In the genomic region with DNA sequence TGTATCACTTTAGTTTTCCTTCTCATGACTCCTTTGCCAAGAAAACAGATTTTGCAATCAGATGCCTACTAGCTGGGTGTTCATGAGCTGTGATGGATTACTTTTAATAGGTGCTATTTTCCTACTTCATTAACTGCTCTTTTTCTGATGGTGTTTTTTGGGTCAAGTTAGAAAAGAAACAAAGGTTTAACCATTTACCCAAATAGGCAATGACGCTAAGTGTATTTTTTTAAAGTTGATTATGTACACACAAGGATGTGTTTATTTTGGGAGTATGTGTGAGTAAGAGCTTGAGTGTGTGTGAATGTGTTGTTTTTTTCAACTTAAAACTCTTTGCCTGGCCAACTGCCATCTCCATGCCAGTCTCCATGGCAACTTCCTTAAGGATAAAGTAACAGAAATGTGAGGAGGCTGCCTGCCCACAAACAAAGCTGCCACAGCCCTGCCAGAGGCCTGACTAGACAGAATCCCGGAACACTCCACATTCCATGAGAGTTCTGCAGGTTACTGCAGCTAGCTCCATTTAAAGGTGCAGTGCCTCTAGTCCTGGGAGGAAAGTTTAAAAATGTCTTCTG, we compare ENCODE assay signal across 7 cellular contexts.
DNase-seq lines count a peak whose midpoint lies in the region; ATAC-seq and TF ChIP-seq lines count a peak whose summit lies in the region.

No MANE protein-coding gene starts in this region.

- no peak for ATAC-seq in activated T-helper 17 cell treated with anti-CD3 and anti-CD28 coated beads, Interleukin-2, amount 50 U/mL, for 72 hours (replicated peaks)
- no peak for ATAC-seq in stimulated activated naive B cell treated with anti-CD40 and anti-IgM and Interleukin-4, amounts not matched to agents 10 μg/mL and 1 μg/mL and 100 μg/mL, for 72 hours (replicated peaks)
- no peak for ATAC-seq in GM21423 (IDR thresholded peaks at IDR 0.05; ENCODE audit: unreplicated experiment)

- H3K36me3 Mint-ChIP-seq in activated T-helper 17 cell treated with anti-CD3 and anti-CD28 coated beads, Interleukin-2, amount 50 U/mL, for 72 hours (ENCODE audit: low read depth) = no peaks in the 10 kb centered on the region
- H3K36me3 Mint-ChIP-seq in stimulated activated naive B cell treated with anti-CD40 and anti-IgM and Interleukin-4, amounts not matched to agents 10 μg/mL and 1 μg/mL and 100 μg/mL, for 72 hours = no peaks in the 10 kb centered on the region

- H3K27ac Mint-ChIP-seq in activated T-helper 17 cell treated with anti-CD3 and anti-CD28 coated beads, Interleukin-2, amount 50 U/mL, for 72 hours = no peak overlapping the region
- H3K27ac Mint-ChIP-seq in stimulated activated naive B cell treated with anti-CD40 and anti-IgM and Interleukin-4, amounts not matched to agents 10 μg/mL and 1 μg/mL and 100 μg/mL, for 72 hours = no peak overlapping the region

- no peak overlapping the region for H3K4me3 ChIP-seq in LNCaP clone FGC (ENCODE audit: low read depth, low read length)

- DNase-seq in LNCaP clone FGC (ENCODE audit: low read depth) = peak; percentile 2
- peak; percentile 32 for DNase-seq in SW480 (ENCODE audit: low spot score)
- peak in 41 of 42 donors; percentile 1 to 80 (median 33) for DNase-seq in head of caudate nucleus
- peak; percentile 43 for DNase-seq in putamen (ENCODE audit: low spot score)
- no peak for DNase-seq in stimulated activated naive B cell treated with anti-CD40 and anti-IgM and Interleukin-4, amounts not matched to agents 10 μg/mL and 1 μg/mL and 100 μg/mL, for 72 hours

- no peak for TF ChIP-seq CTCF in LNCaP clone FGC (IDR thresholded peaks at IDR 0.05; ENCODE audit: control insufficient read depth, extremely low read depth, insufficient read depth)

- no peak overlapping the region for H3K4me3 Mint-ChIP-seq in activated T-helper 17 cell treated with anti-CD3 and anti-CD28 coated beads, Interleukin-2, amount 50 U/mL, for 72 hours
- H3K4me3 Mint-ChIP-seq in stimulated activated naive B cell treated with anti-CD40 and anti-IgM and Interleukin-4, amounts not matched to agents 10 μg/mL and 1 μg/mL and 100 μg/mL, for 72 hours = no peak overlapping the region

- no peaks in the 10 kb centered on the region for H3K27me3 Mint-ChIP-seq in activated T-helper 17 cell treated with anti-CD3 and anti-CD28 coated beads, Interleukin-2, amount 50 U/mL, for 72 hours
- H3K27me3 Mint-ChIP-seq in stimulated activated naive B cell treated with anti-CD40 and anti-IgM and Interleukin-4, amounts not matched to agents 10 μg/mL and 1 μg/mL and 100 μg/mL, for 72 hours = no peaks in the 10 kb centered on the region

- no peaks in the 10 kb centered on the region for H3K4me1 Mint-ChIP-seq in activated T-helper 17 cell treated with anti-CD3 and anti-CD28 coated beads, Interleukin-2, amount 50 U/mL, for 72 hours
- H3K4me1 Mint-ChIP-seq in stimulated activated naive B cell treated with anti-CD40 and anti-IgM and Interleukin-4, amounts not matched to agents 10 μg/mL and 1 μg/mL and 100 μg/mL, for 72 hours = no peaks in the 10 kb centered on the region

- intact Hi-C loops in head of caudate nucleus (cut with DNase I) = no loop called here

- peaks cover 6% of the 10 kb centered on the region for H3K9me3 Mint-ChIP-seq in activated T-helper 17 cell treated with anti-CD3 and anti-CD28 coated beads, Interleukin-2, amount 50 U/mL, for 72 hours
- H3K9me3 Mint-ChIP-seq in stimulated activated naive B cell treated with anti-CD40 and anti-IgM and Interleukin-4, amounts not matched to agents 10 μg/mL and 1 μg/mL and 100 μg/mL, for 72 hours = peaks cover 0 to 2% of the 10 kb centered on the region in 2 donors
